9 cellular contexts compared by ENCODE assay signal in the genomic region with DNA sequence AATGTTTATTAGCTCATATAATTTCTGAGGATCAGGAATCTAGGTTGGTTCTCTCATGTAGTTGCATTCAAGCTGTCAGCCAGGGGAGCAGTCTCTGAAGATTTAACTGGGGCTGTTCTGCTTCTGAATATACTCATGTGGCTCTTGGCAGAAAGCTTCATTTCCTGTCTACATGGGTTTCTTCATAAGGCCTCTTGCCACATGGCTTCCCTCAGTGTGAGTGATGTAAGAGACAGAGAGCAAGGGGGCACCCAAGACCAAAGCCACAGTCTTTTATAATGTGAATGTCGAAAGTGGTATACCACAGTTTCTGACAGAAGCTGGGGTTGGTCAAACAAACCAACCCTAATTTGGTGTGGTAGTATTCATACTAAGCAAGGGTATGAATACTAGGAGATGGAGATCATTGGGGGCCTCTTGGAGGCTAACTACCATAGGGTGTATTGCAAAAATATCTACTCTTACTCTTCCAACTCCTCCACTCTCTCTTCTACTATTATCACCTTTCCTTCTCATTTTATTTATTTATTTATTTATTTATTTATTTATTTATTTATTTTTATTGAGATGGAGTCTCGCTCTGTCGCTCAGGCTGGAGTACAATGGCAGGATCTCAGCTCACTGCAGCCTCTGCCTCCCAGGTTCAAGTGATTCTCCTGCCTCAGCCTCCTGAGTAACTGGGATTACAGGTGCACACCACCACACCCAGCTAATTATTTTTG.
DNase-seq lines count a peak whose midpoint lies in the region; ATAC-seq and TF ChIP-seq lines count a peak whose summit lies in the region.
"Had no signal": no experiment of that assay in that cellular context is flagged by ENCODE, and none has a peak within 500 bp of the region (broad histone marks: within the 10 kb centered on the region; RNA-seq: fewer than 3 reads in every experiment).

No MANE protein-coding gene starts in this region.

- no peak for TF ChIP-seq CTCF in OCI-LY7 (conservative IDR thresholded peaks at IDR 0.05; ENCODE audit: low read length)

- H3K27ac ChIP-seq in OCI-LY7 (ENCODE audit: low read depth, low read length, poor library complexity, severe bottlenecking), result no peak overlapping the region
- H3K27ac ChIP-seq: cardiac muscle cell had no signal

- peaks cover 12% of the 10 kb centered on the region for H3K4me1 ChIP-seq in OCI-LY7 (ENCODE audit: insufficient read depth, low read length, poor library complexity, severe bottlenecking)

- no peak overlapping the region for H3K4me3 Mint-ChIP-seq in memory B cell

- no peak overlapping the region for H2AFZ ChIP-seq in OCI-LY7 (ENCODE audit: low read length)

- peaks cover 5% of the 10 kb centered on the region for H3K9me3 Mint-ChIP-seq in memory B cell

- no TSS peak for BruUV-seq in OCI-LY7 (replicated peaks; lab: Mats Ljungman, UMichigan)

- peak overlapping the region; percentile 19 for H3K27ac Mint-ChIP-seq in memory B cell

- H3K9me3 ChIP-seq in OCI-LY7 (ENCODE audit: low read length), result peaks cover 7% of the 10 kb centered on the region; the same call in 1 of the 2 replicates

- H3K36me3 ChIP-seq in OCI-LY7 (ENCODE audit: insufficient read depth, low read length), result no peaks in the 10 kb centered on the region
- H3K36me3 ChIP-seq: cardiac muscle cell had no signal

- CTCF ChIA-PET in OCI-LY7 (lab: Charles Lee; ENCODE audit: unreplicated experiment), result no interaction called here
- CTCF ChIA-PET in HEK293T (lab: Yijun Ruan, JAX), result no interaction called here

- H3K4me1 Mint-ChIP-seq in memory B cell, result peaks cover 15% of the 10 kb centered on the region

- ATAC-seq in GM18870 (IDR thresholded peaks at IDR 0.05; ENCODE audit: unreplicated experiment) (peak; percentile 88), HG02642 (IDR thresholded peaks at IDR 0.05; ENCODE audit: poor library complexity, unreplicated experiment) (peak; percentile 94), memory B cell (ENCODE audit: low read depth) (peak; percentile 66)

- H3K79me2 ChIP-seq in OCI-LY7 (ENCODE audit: insufficient read depth, low read depth, low read length), result no peaks in the 10 kb centered on the region

- no peaks in the 10 kb centered on the region for H3K9me2 ChIP-seq in OCI-LY7 (ENCODE audit: insufficient read depth, low read length)

- no peak overlapping the region for H3K4me2 ChIP-seq in OCI-LY7 (ENCODE audit: low read length)

- intact Hi-C loops in OCI-LY7 (cut with micrococcal nuclease; ENCODE audit: unreplicated experiment), result no loop called here

- DNase-seq in OCI-LY7 (ENCODE audit: low spot score), result peak; percentile 32
- DNase-seq in memory B cell (ENCODE audit: low spot score in 2 of 2), result no peak
- DNase-seq in HEK293T (ENCODE audit: extremely low spot score), result no peak
- DNase-seq in stimulated activated CD4-positive, alpha-beta T cell treated with anti-CD3 and anti-CD28 coated beads, Interleukin-4, amount 100 ng/mL, for 1 hour, result no peak
- no peak for DNase-seq in iPS-NIHi7 (ENCODE audit: extremely low spot score)
- no peak for DNase-seq in NCI-H510A (lab: John Stamatoyannopoulos, UW)

- H4K20me1 ChIP-seq in OCI-LY7 (ENCODE audit: insufficient read depth, low read length), result no peaks in the 10 kb centered on the region

- H3K27me3 Mint-ChIP-seq in memory B cell, result no peaks in the 10 kb centered on the region

- POLR2A ChIA-PET in OCI-LY7 (lab: Charles Lee) (interaction anchor here (0.8 to 1.4 kb wide), 3 partner anchors 13 to 40 kb away, joined by 3 to 7 read pairs (median 4); no protein-coding TSS in a partner anchor), HEK293T (lab: Yijun Ruan, JAX) (no interaction called here)

- no peak overlapping the region for H3K4me3 ChIP-seq in OCI-LY7 (ENCODE audit: low read depth, low read length, poor library complexity, severe bottlenecking)
- H3K4me3 ChIP-seq: cardiac muscle cell had no signal

- peaks cover 4% of the 10 kb centered on the region for H3K36me3 Mint-ChIP-seq in memory B cell

TF ChIP-seq in HEK293T, 16 proteins besides CTCF, POLR2A, EP300 and RAD21:
- TF ChIP-seq, protein P1, sequence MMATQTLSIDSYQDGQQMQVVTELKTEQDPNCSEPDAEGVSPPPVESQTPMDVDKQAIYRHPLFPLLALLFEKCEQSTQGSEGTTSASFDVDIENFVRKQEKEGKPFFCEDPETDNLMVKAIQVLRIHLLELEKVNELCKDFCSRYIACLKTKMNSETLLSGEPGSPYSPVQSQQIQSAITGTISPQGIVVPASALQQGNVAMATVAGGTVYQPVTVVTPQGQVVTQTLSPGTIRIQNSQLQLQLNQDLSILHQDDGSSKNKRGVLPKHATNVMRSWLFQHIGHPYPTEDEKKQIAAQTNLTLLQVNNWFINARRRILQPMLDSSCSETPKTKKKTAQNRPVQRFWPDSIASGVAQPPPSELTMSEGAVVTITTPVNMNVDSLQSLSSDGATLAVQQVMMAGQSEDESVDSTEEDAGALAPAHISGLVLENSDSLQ (IDR thresholded peaks at IDR 0.05), result no peak
- TF ChIP-seq ARNT (IDR thresholded peaks at IDR 0.05) (no peak), TARDBP (IDR thresholded peaks at IDR 0.05) (no peak), HDGF (IDR thresholded peaks at IDR 0.05; ENCODE audit: borderline replicate concordance) (no peak), FOXM1 (IDR thresholded peaks at IDR 0.05; ENCODE audit: borderline replicate concordance) (no peak), LEF1 (IDR thresholded peaks at IDR 0.05; ENCODE audit: borderline replicate concordance) (no peak)
